In genomic region chr22:31730344-31730711, GRCh38 we compare ENCODE assay signal across 17 cellular contexts. TPM values are rescaled to one million over a fixed set of nuclear protein-coding genes. Genes with fewer than 3 reads are reported as not detected.
DNase-seq lines count a peak whose midpoint lies in the region; ATAC-seq and TF ChIP-seq lines count a peak whose summit lies in the region.
"Had no signal": no experiment of that assay in that cellular context is flagged by ENCODE, and none has a peak within 500 bp of the region (broad histone marks: within the 10 kb centered on the region; RNA-seq: fewer than 3 reads in every experiment).

No MANE protein-coding gene starts in this region.

- POLR2A ChIA-PET in PC-9 (lab: Charles Lee; ENCODE audit: unreplicated experiment): interaction anchor here (0.6 kb wide), 1 partner anchor 231 kb away, joined by 6 read pairs; no protein-coding TSS in a partner anchor

- peaks cover 80% of the 10 kb centered on the region for H3K79me2 ChIP-seq in GM23338 (replicated peaks; ENCODE audit: insufficient read depth)
- H3K79me2 ChIP-seq in PC-9 (ENCODE audit: low read depth): peaks cover 66% of the 10 kb centered on the region

- no peaks in the 10 kb centered on the region for H3K9me2 ChIP-seq in GM23338 (ENCODE audit: insufficient read depth)
- H3K9me2 ChIP-seq in PC-9 (ENCODE audit: insufficient read depth): no peaks in the 10 kb centered on the region

- H3K4me2 ChIP-seq in GM23338 (no peak overlapping the region), PC-9 (no peak overlapping the region)

- H3K4me3 Mint-ChIP-seq in GM23338: no peak overlapping the region

- H2AFZ ChIP-seq in GM23338: no peak overlapping the region
- H2AFZ ChIP-seq in PC-9: no peak overlapping the region

- TF ChIP-seq CTCF in GM23338 (conservative IDR thresholded peaks at IDR 0.05; ENCODE audit: low read depth in 2 of 2) (peak; percentile 53 to 68), PC-9 (conservative IDR thresholded peaks at IDR 0.05) (0 out of 2 replicates have a peak, but pooled peaks have one; percentile 28), epithelial cell of proximal tubule (conservative IDR thresholded peaks at IDR 0.05; ENCODE audit: low read depth, low read length) (peak; percentile 23), psoas muscle (IDR thresholded peaks at IDR 0.05) (no peak)

- H3K4me3 ChIP-seq in GM23338: no peak overlapping the region
- no peak overlapping the region for H3K4me3 ChIP-seq in PC-9
- H3K4me3 ChIP-seq in epithelial cell of proximal tubule (ENCODE audit: low read depth, low read length): no peak overlapping the region
- no peak overlapping the region for H3K4me3 ChIP-seq in psoas muscle
- H3K4me3 ChIP-seq: ascending aorta, left lung, skin epidermis, thoracic aorta had no signal

- no peaks in the 10 kb centered on the region for H3K27me3 Mint-ChIP-seq in GM23338 (ENCODE audit: insufficient read depth, low read depth, poor library complexity)

- H3K4me1 ChIP-seq in GM23338 (ENCODE audit: insufficient read depth) (no peaks in the 10 kb centered on the region), PC-9 (replicated peaks; ENCODE audit: insufficient read depth) (peaks cover 10% of the 10 kb centered on the region), psoas muscle (peaks cover 5% of the 10 kb centered on the region)

- H3K27me3 ChIP-seq in GM23338 (ENCODE audit: insufficient read depth) (no peaks in the 10 kb centered on the region), PC-9 (ENCODE audit: insufficient read depth, low read depth) (no peaks in the 10 kb centered on the region), psoas muscle (ENCODE audit: insufficient read depth in 3 of 3, low read length in 2 of 3) (no peaks in the 10 kb centered on the region)
- H3K27me3 ChIP-seq: ascending aorta, left lung had no signal

- no TSS peak for BruUV-seq in PC-9 (replicated peaks; lab: Mats Ljungman, UMichigan)

- no peak overlapping the region for H3K27ac Mint-ChIP-seq in GM23338

- H3K9me3 ChIP-seq in PC-9 (ENCODE audit: insufficient read depth, low read depth): no peaks in the 10 kb centered on the region
- no peaks in the 10 kb centered on the region for H3K9me3 ChIP-seq in psoas muscle
- H3K9me3 ChIP-seq: ascending aorta, left lung, thoracic aorta had no signal

- CTCF ChIA-PET in PC-9 (lab: Charles Lee): interaction anchor here (0.7 kb wide), 1 partner anchor 313 kb away, joined by 8 read pairs; the partner anchor contains the start of gene SLC5A1

- no peaks in the 10 kb centered on the region for H3K9me3 Mint-ChIP-seq in GM23338

- H3K27ac ChIP-seq in GM23338 (ENCODE audit: low read depth): no peak overlapping the region
- no peak overlapping the region for H3K27ac ChIP-seq in PC-9
- peak overlapping the region; percentile 5 for H3K27ac ChIP-seq in psoas muscle
- H3K27ac ChIP-seq: ascending aorta, left lung, skin epidermis, thoracic aorta had no signal

- peaks cover 30% of the 10 kb centered on the region for H4K20me1 ChIP-seq in GM23338 (replicated peaks; ENCODE audit: insufficient read depth)
- peaks cover 19% of the 10 kb centered on the region for H4K20me1 ChIP-seq in PC-9 (ENCODE audit: insufficient read depth)

- WGBS in psoas muscle, 3 donors: 62 to 85% (median 67%) methylated on average over 8 of the region's 8 CpGs

- ATAC-seq in GM23338: peak; percentile 93
- peak in 1 of 4 donors; percentile 21 for ATAC-seq in psoas muscle
- ATAC-seq in GM19455 (IDR thresholded peaks at IDR 0.05; ENCODE audit: unreplicated experiment): no peak
- no peak for ATAC-seq in esophagus mucosa
- ATAC-seq: left lung had no signal

- no peaks in the 10 kb centered on the region; the same call in 1 of the 2 replicates for H3K36me3 ChIP-seq in GM23338 (ENCODE audit: insufficient read depth)
- H3K36me3 ChIP-seq in PC-9 (ENCODE audit: low read depth): 0 out of 2 replicates have a peak, but pooled peaks cover 2% of the 10 kb centered on the region
- peaks cover 0 to 11% of the 10 kb centered on the region in 2 donors for H3K36me3 ChIP-seq in psoas muscle (ENCODE audit: insufficient read depth in 1 of 2, low read depth in 1 of 2)
- H3K36me3 ChIP-seq: thoracic aorta had no signal

- peaks cover 17% of the 10 kb centered on the region for H3K36me3 Mint-ChIP-seq in GM23338 (ENCODE audit: low read depth)

- intact Hi-C loops in PC-9 (cut with micrococcal nuclease; ENCODE audit: unreplicated experiment): no loop called here
- intact Hi-C loops in psoas muscle (cut with DNase I): no loop called here

- DNase-seq in GM23338 (ENCODE audit: low spot score): peak; percentile 52
- no peak for DNase-seq in PC-9
- no peak for DNase-seq in epithelial cell of proximal tubule (ENCODE audit: low read depth)
- DNase-seq in psoas muscle: no peak
- DNase-seq in EL: no peak
- DNase-seq: activated CD8-positive, alpha-beta memory T cell treated with anti-CD3 and anti-CD28 coated beads, Interleukin-2, amount 50 U/mL, for 4 hours; activated naive CD4-positive, alpha-beta T cell; left lung; NCI-H1694 treated with DMSO at 0.1 percent for 48 hours; NCI-H345; NK-92 treated with Interleukin-12 subunit alpha and Interleukin-12 subunit beta, amount 100 ng/mL, for 24 hours; T-helper 2 cell had no signal

- H3F3A ChIP-seq in GM23338 (replicated peaks; ENCODE audit: low read depth): no peaks in the 10 kb centered on the region; the same call in 1 of the 2 replicates
- H3F3A ChIP-seq in PC-9 (ENCODE audit: insufficient read depth, low read depth): 0 out of 2 replicates have a peak, but pooled peaks cover under 1% of the 10 kb centered on the region

- H3K4me1 Mint-ChIP-seq in GM23338: no peaks in the 10 kb centered on the region

TF ChIP-seq in GM23338, 12 proteins besides CTCF, POLR2A, EP300 and RAD21:
- TF ChIP-seq JUNB (IDR thresholded peaks at IDR 0.05; ENCODE audit: unreplicated experiment): no peak
TF ChIP-seq in GM23338: peak in this region for 0.

RNA-seq across cellular contexts. Expression of gene PRR14L, which starts 19.6 kb away (rescaled TPM):
- 43.4 and 54.0 TPM in 2 replicates for total RNA-seq in GM23338 (2014; rRNA removed; shearing (Covaris generic))
- polyA plus RNA-seq in GM23338 (2016; fragmentation: Nextera tagmentation; extraction: Ambion mirVana): 44.3 and 46.3 TPM in 2 replicates
- 43.9 and 46.1 TPM in 2 replicates for total RNA-seq in PC-9 (2021)
- total RNA-seq in epithelial cell of proximal tubule: 15.9 and 16.1 TPM in 2 replicates
- 10 to 100 TPM in 3 of 4 donors, 1 to 10 TPM in 1; 8.8 to 16.4 (median 12.6) TPM for total RNA-seq in psoas muscle
- 1 to 10 TPM; 2.7 to 7.0 (median 5.8) TPM for polyA plus RNA-seq in psoas muscle
- 36.9 TPM for total RNA-seq in esophagus mucosa

RNA-seq across cellular contexts. Expression of gene DEPDC5, which starts 23.5 kb away (rescaled TPM):
- 19.7 and 30.1 TPM in 2 replicates for total RNA-seq in GM23338 (2014; rRNA removed; shearing (Covaris generic))
- polyA plus RNA-seq in GM23338 (2016; fragmentation: Nextera tagmentation; extraction: Ambion mirVana): 18.7 and 21.1 TPM in 2 replicates
- total RNA-seq in PC-9 (2021): 25.9 and 28.1 TPM in 2 replicates
- total RNA-seq in epithelial cell of proximal tubule: 5.4 and 10.3 TPM in 2 replicates
- 10 to 100 TPM in 2 of 4 donors, 1 to 10 TPM in 2; 7.6 to 15.6 (median 9.4) TPM for total RNA-seq in psoas muscle
- 10 to 100 TPM in 1 of 3 donors, 1 to 10 TPM in 2; 6.3 to 10.7 (median 9.1) TPM for polyA plus RNA-seq in psoas muscle
- 17.7 TPM for total RNA-seq in esophagus mucosa
